ENCODE assay signal across 15 cellular contexts in genomic region chr3:94269763-94270162, GRCh38.
"Had no signal": no experiment of that assay in that cellular context is flagged by ENCODE, and none has a peak within 500 bp of the region (broad histone marks: within the 10 kb centered on the region; RNA-seq: fewer than 3 reads in every experiment).

No MANE protein-coding gene starts in this region.

- H3K4me1 ChIP-seq: neural progenitor cell, psoas muscle, right lobe of liver, spleen, testis, upper lobe of right lung had no signal

- H3K36me3 ChIP-seq: cardiac muscle cell, esophagus muscularis mucosa, neural progenitor cell, right lobe of liver, spleen, upper lobe of right lung had no signal

- DNase-seq: activated CD4-positive, alpha-beta T cell treated with anti-CD3 and anti-CD28 coated beads, Interleukin-2, amount 10 ng/mL, durations not matched to agents 7 days and 5 days; activated CD4-positive, CD25-positive, alpha-beta regulatory T cell; activated CD8-positive, alpha-beta memory T cell treated with anti-CD3 and anti-CD28 coated beads for 24 hours; aorta; hippocampal formation; kidney; psoas muscle; right lobe of liver; spleen; stimulated activated naive CD8-positive, alpha-beta T cell treated with anti-CD3 and anti-CD28 coated beads, Interleukin-15, amount 100 ng/mL, for 72 hours; testis; upper lobe of right lung had no signal

- H3K9me3 ChIP-seq: esophagus muscularis mucosa, psoas muscle, right lobe of liver, spleen, testis, upper lobe of right lung had no signal

- ATAC-seq: psoas muscle; right lobe of liver; stimulated activated naive CD8-positive, alpha-beta T cell treated with anti-CD3 and anti-CD28 coated beads, Interleukin-15, amount 100 ng/mL, for 72 hours; upper lobe of right lung had no signal

- H3K27ac ChIP-seq: cardiac muscle cell, neural progenitor cell, psoas muscle, right lobe of liver, spleen, testis, upper lobe of right lung had no signal

- H3K27me3 ChIP-seq: cardiac muscle cell, esophagus muscularis mucosa, neural progenitor cell, right lobe of liver, spleen, testis, upper lobe of right lung had no signal

- H3K4me3 ChIP-seq: cardiac muscle cell, esophagus muscularis mucosa, neural progenitor cell, psoas muscle, right lobe of liver, spleen, testis, upper lobe of right lung had no signal

- H3K9ac ChIP-seq: neural progenitor cell had no signal
